Comparison of ENCODE assay signal across 17 cellular contexts in the genomic region with DNA sequence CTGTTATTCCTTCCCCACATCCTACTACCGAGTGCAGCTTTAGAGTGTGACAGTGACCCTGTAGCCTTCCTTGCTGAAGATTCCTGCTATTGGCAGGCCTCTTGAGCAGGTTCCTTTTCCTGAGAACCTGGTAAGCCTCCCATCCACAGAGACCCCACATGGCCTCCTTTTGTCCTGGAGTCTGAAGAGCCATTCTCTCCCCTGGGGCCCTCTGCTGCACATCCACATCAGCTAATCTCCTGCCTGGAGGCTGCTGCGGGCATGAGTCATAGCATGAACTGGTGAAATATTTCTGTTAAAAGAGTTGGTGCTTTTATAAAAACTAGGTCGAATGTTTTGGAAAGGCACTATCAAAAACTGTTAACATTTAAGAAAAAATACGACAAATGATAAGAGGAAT.
A peak's percentile ranks its signal among the peaks of the same experiment; 100 is the strongest.
DNase-seq lines count a peak whose midpoint lies in the region; ATAC-seq and TF ChIP-seq lines count a peak whose summit lies in the region.
"Had no signal": no experiment of that assay in that cellular context is flagged by ENCODE, and none has a peak within 500 bp of the region (broad histone marks: within the 10 kb centered on the region; RNA-seq: fewer than 3 reads in every experiment).

No MANE protein-coding gene starts in this region.

- TF ChIP-seq CTCF in WERI-Rb-1 (IDR thresholded peaks at IDR 0.05; ENCODE audit: low read depth, low read length) (no peak), GM20000 (IDR thresholded peaks at IDR 0.05; ENCODE audit: extremely low read depth, missing control alignments) (no peak)

- no peak overlapping the region for H3K27ac ChIP-seq in WERI-Rb-1
- H3K27ac ChIP-seq: adrenal gland, prostate gland, upper lobe of left lung had no signal

- peaks cover 4% of the 10 kb centered on the region for H3K9me3 ChIP-seq in WERI-Rb-1 (ENCODE audit: severe bottlenecking)
- H3K9me3 ChIP-seq: adrenal gland, prostate gland, upper lobe of left lung had no signal

- H3K27me3 ChIP-seq in WERI-Rb-1 (ENCODE audit: insufficient read depth, low read depth, severe bottlenecking) = no peaks in the 10 kb centered on the region
- H3K27me3 ChIP-seq: adrenal gland, upper lobe of left lung had no signal

- no peak overlapping the region for H3K4me3 ChIP-seq in WERI-Rb-1 (ENCODE audit: low read depth, low read length)
- H3K4me3 ChIP-seq: adrenal gland, K562, prostate gland, upper lobe of left lung had no signal

- DNase-seq in A172 (ENCODE audit: low spot score) = peak; percentile 48
- peak; percentile 47 for DNase-seq in HS-5 (ENCODE audit: low read depth)
- DNase-seq in WERI-Rb-1 = peak; percentile 21
- peak; percentile 27 for DNase-seq in iPS-NIHi7 (ENCODE audit: extremely low spot score)
- DNase-seq in effector CD4-positive, alpha-beta T cell = no peak
- no peak for DNase-seq in GM20000 (ENCODE audit: low spot score)
- no peak for DNase-seq in stimulated activated naive CD8-positive, alpha-beta T cell treated with anti-CD3 and anti-CD28 coated beads, Interleukin-15, Interleukin-2, amounts not matched to agents 100 U/mL and 50 U/mL, for 24 hours
- DNase-seq: activated CD4-positive, CD25-positive, alpha-beta regulatory T cell treated with anti-CD3 and anti-CD28 coated beads, Interleukin-2, amount 50 U/mL, for 72 hours; activated T-cell treated with anti-CD3 and anti-CD28 coated beads, Interleukin-2, amount 50 U/mL, for 24 hours; dermis blood vessel endothelial cell; NCI-H187 treated with DMSO at 0.1 percent for 48 hours; stimulated activated CD4-positive, alpha-beta T cell treated with anti-CD3 and anti-CD28 coated beads, Interleukin-2, amount 100 ng/mL, for 24 hours had no signal

- H3K36me3 ChIP-seq in WERI-Rb-1 = no peaks in the 10 kb centered on the region
- H3K36me3 ChIP-seq: adrenal gland, prostate gland, upper lobe of left lung had no signal

- no peak for ATAC-seq in GM18868 (IDR thresholded peaks at IDR 0.05; ENCODE audit: unreplicated experiment)
- no peak for ATAC-seq in stimulated activated naive CD8-positive, alpha-beta T cell treated with anti-CD3 and anti-CD28 coated beads, Interleukin-15, Interleukin-2, amounts not matched to agents 100 U/mL and 50 U/mL, for 24 hours
- ATAC-seq: K562 had no signal

Comparison
In these comparisons a context has a peak if more than half of its experiments do, and no peak if none do; other contexts are left out.
1. DNase-seq: peak in A172 (single experiment), HS-5 (single experiment), WERI-Rb-1 (single experiment) and iPS-NIHi7 (single experiment); none in effector CD4-positive, alpha-beta T cell (single experiment), GM20000 (single experiment) and stimulated activated naive CD8-positive, alpha-beta T cell treated with anti-CD3 and anti-CD28 coated beads, Interleukin-15, Interleukin-2, amounts not matched to agents 100 U/mL and 50 U/mL, for 24 hours (single experiment).